8 cellular contexts compared by ENCODE assay signal in genomic region chr6:36340671-36341454, GRCh38. TPM values are rescaled to one million over a fixed set of nuclear protein-coding genes. Genes with fewer than 3 reads are reported as not detected.
DNase-seq lines count a peak whose midpoint lies in the region; ATAC-seq and TF ChIP-seq lines count a peak whose summit lies in the region.

No MANE protein-coding gene starts in this region.

- peak in 2 of 3 experiments; percentile 4 to 73 for DNase-seq in NCI-H1417 (lab: John Stamatoyannopoulos, UW)
- no peak for DNase-seq in NCI-H1417 treated with DMSO at 0.1 percent for 48 hours (lab: John Stamatoyannopoulos, UW)
- DNase-seq in NCI-H1694 (lab: John Stamatoyannopoulos, UW) = peak; percentile 31
- DNase-seq in activated CD4-positive, alpha-beta T cell treated with anti-CD3 and anti-CD28 coated beads, Interleukin-2, amount 50 U/mL, for 24 hours (ENCODE audit: low read depth in 1 of 2, low spot score in 1 of 2) = peak; percentile 57 to 65
- peak; percentile 77 for DNase-seq in dermis blood vessel endothelial cell
- peak; percentile 68 to 78 (median 77) for DNase-seq in right lobe of liver
- peak; percentile 60 to 73 for DNase-seq in stimulated activated CD4-positive, alpha-beta T cell treated with anti-CD3 and anti-CD28 coated beads, Interleukin-4, amount 100 ng/mL, for 4 hours

- H3K27ac ChIP-seq in right lobe of liver = no peak overlapping the region

- H3K36me3 ChIP-seq in right lobe of liver = no peaks in the 10 kb centered on the region

- intact Hi-C loops in right lobe of liver (cut with DNase I) = no loop called here

- H3K27me3 ChIP-seq in right lobe of liver = no peaks in the 10 kb centered on the region

- peaks cover 0 to 7% (median 3%) of the 10 kb centered on the region in 4 donors for H3K4me1 ChIP-seq in right lobe of liver

- TF ChIP-seq POLR2A in right lobe of liver (IDR thresholded peaks at IDR 0.05) (no peak), GM18505 (IDR thresholded peaks at IDR 0.05; ENCODE audit: borderline replicate concordance, extremely low read depth, insufficient read depth, insufficient read length) (no peak)

- ATAC-seq in right lobe of liver (peak; percentile 88 to 93 (median 92)), GM18505 (IDR thresholded peaks at IDR 0.05; ENCODE audit: unreplicated experiment) (no peak)

- H3K4me3 ChIP-seq in right lobe of liver = peak overlapping the region in 1 of 3 donors; percentile 15

- H3K9me3 ChIP-seq in right lobe of liver = no peaks in the 10 kb centered on the region

- TF ChIP-seq CTCF in right lobe of liver (IDR thresholded peaks at IDR 0.05) = peak; percentile 81 to 97 (median 94)

- WGBS in right lobe of liver (ENCODE audit: insufficient coverage, low coverage, low lambda C conversion rate, missing lambda C conversion rate) = 20% methylated on average over 33 of the region's 35 CpGs

RNA-seq across cellular contexts. Expression of gene BNIP5, which starts 4.2 kb away (rescaled TPM):
- total RNA-seq in dermis blood vessel endothelial cell (not detected in 2 replicates), right lobe of liver (not detected)

RNA-seq across cellular contexts. Expression of gene ETV7, which starts 46.6 kb away (rescaled TPM):
- total RNA-seq in dermis blood vessel endothelial cell (0.09 and 0.17 TPM in 2 replicates), right lobe of liver (1 to 10 TPM in 1 of 6 experiments, under 1 TPM in 4, not detected in 1; 0.19 to 4.6 (median 0.55) TPM)
